In the genomic region with DNA sequence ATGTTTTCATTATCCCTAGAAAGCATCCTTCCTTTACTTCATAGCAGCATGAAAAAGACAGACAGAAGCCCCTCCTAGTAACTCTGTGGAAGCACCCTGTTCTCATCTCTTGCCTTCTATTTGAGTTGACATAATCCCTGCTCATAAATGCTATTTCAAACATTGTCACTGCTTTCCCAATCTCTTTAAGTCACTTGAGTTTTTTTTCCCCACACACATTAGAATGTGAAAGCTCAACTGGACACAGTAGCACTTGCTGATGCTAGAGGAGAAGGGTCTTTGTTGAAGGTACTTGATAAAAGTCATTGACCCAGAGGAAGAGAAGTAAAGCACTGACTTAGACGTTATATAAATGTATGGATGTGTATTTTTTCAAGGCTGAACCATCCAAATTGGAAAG, we compare ENCODE assay signal across 19 cellular contexts. TPM values are rescaled to one million over a fixed set of nuclear protein-coding genes. Genes with fewer than 3 reads are reported as not detected.
DNase-seq lines count a peak whose midpoint lies in the region; ATAC-seq and TF ChIP-seq lines count a peak whose summit lies in the region.
"Had no signal": no experiment of that assay in that cellular context is flagged by ENCODE, and none has a peak within 500 bp of the region (broad histone marks: within the 10 kb centered on the region; RNA-seq: fewer than 3 reads in every experiment).

No MANE protein-coding gene starts in this region.

- H4K20me1 ChIP-seq in OCI-LY1 (ENCODE audit: insufficient read depth, low read length) (no peaks in the 10 kb centered on the region), smooth muscle cell (ENCODE audit: low read depth) (no peaks in the 10 kb centered on the region)

- H3K9me3 Mint-ChIP-seq in activated T-helper 17 cell treated with anti-CD3 and anti-CD28 coated beads, Interleukin-2, amount 50 U/mL, for 72 hours: no peaks in the 10 kb centered on the region
- H3K9me3 Mint-ChIP-seq: activated naive CD4-positive, alpha-beta T cell treated with anti-CD3 and anti-CD28 coated beads, Interleukin-2, amount 50 U/mL, for 24 hours had no signal

- H3K27ac Mint-ChIP-seq in activated T-helper 17 cell treated with anti-CD3 and anti-CD28 coated beads, Interleukin-2, amount 50 U/mL, for 72 hours: no peak overlapping the region
- H3K27ac Mint-ChIP-seq: activated naive CD4-positive, alpha-beta T cell treated with anti-CD3 and anti-CD28 coated beads, Interleukin-2, amount 50 U/mL, for 24 hours had no signal

- no peak overlapping the region for H3K4ac ChIP-seq in mesendoderm (ENCODE audit: low read depth, low read length)

- no peak overlapping the region for H2AK5ac ChIP-seq in mesendoderm (ENCODE audit: low read length)

- H3K9ac ChIP-seq in OCI-LY1 (ENCODE audit: low read length): no peak overlapping the region; the same call in 1 of the 2 replicates
- H3K9ac ChIP-seq in smooth muscle cell (ENCODE audit: low read depth): peak overlapping the region; percentile 59
- H3K9ac ChIP-seq in mesendoderm (ENCODE audit: low read length): no peak overlapping the region

- peaks cover 15% of the 10 kb centered on the region for H3K79me1 ChIP-seq in mesendoderm (ENCODE audit: low read length)

- H3K79me2 ChIP-seq in OCI-LY1 (ENCODE audit: insufficient read depth, low read length) (peaks cover 12% of the 10 kb centered on the region), smooth muscle cell (ENCODE audit: low read depth) (no peaks in the 10 kb centered on the region), mesendoderm (ENCODE audit: control insufficient read depth, insufficient read depth, low read length) (peaks cover 5% of the 10 kb centered on the region)

- 75% methylated on average over 1 of the region's 1 CpG for WGBS in esophagus muscularis mucosa
- WGBS in smooth muscle cell (ENCODE audit: low lambda C conversion rate): 61% methylated on average over 1 of the region's 1 CpG
- no CpG with 5 or more reads among the region's 1 CpG for WGBS in mesendoderm (ENCODE audit: extremely low coverage, insufficient coverage, low lambda C conversion rate)

- no peak overlapping the region for H4K8ac ChIP-seq in mesendoderm (ENCODE audit: low read depth, low read length)

- intact Hi-C loops in esophagus muscularis mucosa (cut with DNase I): no loop called here

- H3K27me3 Mint-ChIP-seq in activated T-helper 17 cell treated with anti-CD3 and anti-CD28 coated beads, Interleukin-2, amount 50 U/mL, for 72 hours: peaks cover 7% of the 10 kb centered on the region

- no peak overlapping the region for H2BK120ac ChIP-seq in mesendoderm (ENCODE audit: low read depth, low read length)

- H2AFZ ChIP-seq in OCI-LY1 (ENCODE audit: low read length) (no peak overlapping the region), smooth muscle cell (ENCODE audit: low read depth) (no peak overlapping the region)

- H3K18ac ChIP-seq in mesendoderm (ENCODE audit: low read length): no peak overlapping the region

- H3K4me3 ChIP-seq in OCI-LY1 (ENCODE audit: low read depth, low read length, poor library complexity, severe bottlenecking) (peak overlapping the region; percentile 75), esophagus muscularis mucosa (peak overlapping the region in 3 of 4 donors; percentile 11 to 39 (median 22)), smooth muscle cell (peak overlapping the region; percentile 28), mesendoderm (ENCODE audit: low read length) (no peak overlapping the region)
- H3K4me3 ChIP-seq: cardiac muscle cell, ovary had no signal

- no peaks in the 10 kb centered on the region for H3K9me3 ChIP-seq in OCI-LY1 (ENCODE audit: low read length)
- H3K9me3 ChIP-seq in esophagus muscularis mucosa: no peaks in the 10 kb centered on the region
- no peaks in the 10 kb centered on the region for H3K9me3 ChIP-seq in smooth muscle cell (replicated peaks; ENCODE audit: low read depth)
- H3K9me3 ChIP-seq: ovary, tibial nerve had no signal

- H2BK15ac ChIP-seq in mesendoderm (replicated peaks; ENCODE audit: low read depth): no peak overlapping the region

- H3F3A ChIP-seq in OCI-LY1 (ENCODE audit: insufficient read depth, low read length) (no peaks in the 10 kb centered on the region), smooth muscle cell (ENCODE audit: low read depth) (no peaks in the 10 kb centered on the region)

- no peak overlapping the region for H3K4me3 Mint-ChIP-seq in activated T-helper 17 cell treated with anti-CD3 and anti-CD28 coated beads, Interleukin-2, amount 50 U/mL, for 72 hours
- H3K4me3 Mint-ChIP-seq: activated naive CD4-positive, alpha-beta T cell treated with anti-CD3 and anti-CD28 coated beads, Interleukin-2, amount 50 U/mL, for 24 hours had no signal

- TF ChIP-seq CTCF in OCI-LY1 (IDR thresholded peaks at IDR 0.05; ENCODE audit: low read length): no peak
- TF ChIP-seq CTCF in esophagus muscularis mucosa (IDR thresholded peaks at IDR 0.05): no peak
- TF ChIP-seq CTCF in smooth muscle cell (IDR thresholded peaks at IDR 0.05; ENCODE audit: borderline replicate concordance, insufficient read depth, poor library complexity, severe bottlenecking): no peak

- peaks cover 9% of the 10 kb centered on the region for H3K4me1 Mint-ChIP-seq in activated T-helper 17 cell treated with anti-CD3 and anti-CD28 coated beads, Interleukin-2, amount 50 U/mL, for 72 hours

- TF ChIP-seq POLR2A in esophagus muscularis mucosa (IDR thresholded peaks at IDR 0.05; ENCODE audit: low read depth): no peak

- no peak for ATAC-seq in activated T-helper 17 cell treated with anti-CD3 and anti-CD28 coated beads, Interleukin-2, amount 50 U/mL, for 72 hours (replicated peaks)
- ATAC-seq: foreskin keratinocyte had no signal

- H4K5ac ChIP-seq in mesendoderm (ENCODE audit: low read length): no peak overlapping the region

- H3K4me1 ChIP-seq in OCI-LY1 (ENCODE audit: insufficient read depth, low read length, severe bottlenecking) (peaks cover 55% of the 10 kb centered on the region), esophagus muscularis mucosa (peaks cover 10 to 17% (median 15%) of the 10 kb centered on the region in 4 donors), smooth muscle cell (ENCODE audit: low read depth) (peaks cover 24% of the 10 kb centered on the region), mesendoderm (ENCODE audit: control insufficient read depth, low read depth, low read length) (peaks cover 2% of the 10 kb centered on the region)

- peak overlapping the region; percentile 91 for H3K4me2 ChIP-seq in OCI-LY1 (ENCODE audit: low read length)
- H3K4me2 ChIP-seq in smooth muscle cell: peak overlapping the region; percentile 94
- H3K4me2 ChIP-seq in mesendoderm (ENCODE audit: low read length): no peak overlapping the region

- no peak overlapping the region for H2BK5ac ChIP-seq in mesendoderm (ENCODE audit: low read length)

- peaks cover 27% of the 10 kb centered on the region for H3K36me3 Mint-ChIP-seq in activated T-helper 17 cell treated with anti-CD3 and anti-CD28 coated beads, Interleukin-2, amount 50 U/mL, for 72 hours (ENCODE audit: low read depth)

- H3K27ac ChIP-seq in OCI-LY1 (ENCODE audit: low read depth, low read length, poor library complexity, severe bottlenecking): peak overlapping the region; percentile 30
- no peak overlapping the region for H3K27ac ChIP-seq in esophagus muscularis mucosa (replicated peaks in 1 of 4)
- H3K27ac ChIP-seq in smooth muscle cell (ENCODE audit: low read depth): peak overlapping the region; percentile 68
- H3K27ac ChIP-seq in mesendoderm (ENCODE audit: low read depth, low read length): no peak overlapping the region
- H3K27ac ChIP-seq: 22Rv1, C4-2B, cardiac muscle cell, foreskin keratinocyte, ovary, tibial nerve had no signal

- no peak for TF ChIP-seq EP300 in esophagus muscularis mucosa (IDR thresholded peaks at IDR 0.05)

- H3K27me3 ChIP-seq in OCI-LY1 (ENCODE audit: insufficient read depth, low read length) (no peaks in the 10 kb centered on the region), esophagus muscularis mucosa (peaks cover 0 to 39% (median 7%) of the 10 kb centered on the region in 4 donors), smooth muscle cell (ENCODE audit: low read depth) (no peaks in the 10 kb centered on the region), mesendoderm (ENCODE audit: insufficient read depth, low read length, poor library complexity) (no peaks in the 10 kb centered on the region)
- H3K27me3 ChIP-seq: cardiac muscle cell, foreskin keratinocyte, ovary had no signal

- H3K36me3 ChIP-seq in OCI-LY1 (ENCODE audit: insufficient read depth, low read length) (peaks cover 28% of the 10 kb centered on the region), esophagus muscularis mucosa (no peaks in the 10 kb centered on the region), smooth muscle cell (ENCODE audit: low read depth) (no peaks in the 10 kb centered on the region), mesendoderm (ENCODE audit: control insufficient read depth, insufficient read depth, low read length) (peaks cover 5% of the 10 kb centered on the region)
- H3K36me3 ChIP-seq: cardiac muscle cell, ovary, tibial nerve had no signal

- H3K56ac ChIP-seq in mesendoderm (ENCODE audit: low read length): no peak overlapping the region

- H3K9me2 ChIP-seq in OCI-LY1 (ENCODE audit: low read depth, low read length): no peaks in the 10 kb centered on the region

- H3K23ac ChIP-seq in mesendoderm (ENCODE audit: low read length): no peak overlapping the region

- peak; percentile 48 for DNase-seq in DMS53 (lab: John Stamatoyannopoulos, UW)
- DNase-seq in DMS53 treated with DMSO at 0.1 percent for 48 hours (lab: John Stamatoyannopoulos, UW; ENCODE audit: unreplicated experiment): no peak
- DNase-seq in esophagus muscularis mucosa (ENCODE audit: extremely low spot score): no peak
- DNase-seq in smooth muscle cell (lab: John Stamatoyannopoulos, UW; ENCODE audit: unreplicated experiment): no peak
- no peak for DNase-seq in mesendoderm
- DNase-seq in activated T-cell treated with anti-CD3 and anti-CD28 coated beads, Interleukin-2, amount 50 U/mL, for 48 hours: no peak
- DNase-seq: activated CD8-positive, alpha-beta memory T cell treated with anti-CD3 and anti-CD28 coated beads, Interleukin-2, amount 50 U/mL, for 48 hours; NCI-H1092 treated with DMSO at 0.1 percent for 48 hours; stimulated activated CD4-positive, alpha-beta T cell treated with anti-CD3 and anti-CD28 coated beads, Interleukin-4, amount 100 ng/mL, for 4 hours; T-helper 2 cell had no signal

RNA-seq across cellular contexts. Expression of a gene that starts 3.0 kb away (rescaled TPM):
- total RNA-seq in esophagus muscularis mucosa: not detected
- 13.6 and 16.0 TPM in 2 replicates for total RNA-seq in smooth muscle cell
- polyA plus RNA-seq in smooth muscle cell: 5.1 and 8.3 TPM in 2 replicates
- total RNA-seq in activated T-helper 17 cell treated with anti-CD3 and anti-CD28 coated beads, Interleukin-2, amount 50 U/mL, for 72 hours: 10 to 100 TPM; 13.6 to 14.7 TPM
- 11.2 TPM for polyA plus RNA-seq in mesendoderm (2013, experiment 1 of 2)
- 11.2 TPM for polyA plus RNA-seq in mesendoderm (2013, experiment 2 of 2)

Comparison
In these comparisons a context has a peak if more than half of its experiments do, and no peak if none do; other contexts are left out.
1. H3K27ac ChIP-seq: peak in OCI-LY1 (single experiment) and smooth muscle cell (single experiment); none in esophagus muscularis mucosa (0 of 4) and mesendoderm (single experiment).
2. RNA of a gene that starts 3.0 kb away (total RNA-seq): 13.6 to 16.0 TPM in smooth muscle cell and 13.6 to 14.7 TPM in activated T-helper 17 cell treated with anti-CD3 and anti-CD28 coated beads, Interleukin-2, amount 50 U/mL, for 72 hours; not detected in esophagus muscularis mucosa; every median in the first group is over 10 times any median in the second.